Comparison of ENCODE assay signal across 1 cellular context in genomic region chr2:33275689-33276444, GRCh38.
A peak's percentile ranks its signal among the peaks of the same experiment; 100 is the strongest.
TF ChIP-seq lines count a peak whose summit lies in the region.

No MANE protein-coding gene starts in this region.

TF ChIP-seq in HepG2, 621 proteins besides CTCF, POLR2A, EP300 and RAD21 (continued from another document):
- 0 out of 2 replicates have a peak, but pooled peaks have one; percentile 22 for TF ChIP-seq USF2 (IDR thresholded peaks at IDR 0.05; ENCODE audit: low read depth, low read length)
- TF ChIP-seq USF2 (CRISPR knock-in tag; IDR thresholded peaks at IDR 0.05; ENCODE audit: borderline replicate concordance) = no peak; the same call in 1 of the 2 replicates
- TF ChIP-seq TFDP1 (CRISPR knock-in tag; IDR thresholded peaks at IDR 0.05; ENCODE audit: borderline replicate concordance) = no peak
- no peak for TF ChIP-seq GATAD1 (CRISPR knock-in tag; IDR thresholded peaks at IDR 0.05)
- peak; percentile 91 for TF ChIP-seq FOXA3 (CRISPR knock-in tag; IDR thresholded peaks at IDR 0.05)
- no peak for TF ChIP-seq HMG20B (CRISPR knock-in tag; conservative IDR thresholded peaks at IDR 0.05)
- TF ChIP-seq, protein P1, sequence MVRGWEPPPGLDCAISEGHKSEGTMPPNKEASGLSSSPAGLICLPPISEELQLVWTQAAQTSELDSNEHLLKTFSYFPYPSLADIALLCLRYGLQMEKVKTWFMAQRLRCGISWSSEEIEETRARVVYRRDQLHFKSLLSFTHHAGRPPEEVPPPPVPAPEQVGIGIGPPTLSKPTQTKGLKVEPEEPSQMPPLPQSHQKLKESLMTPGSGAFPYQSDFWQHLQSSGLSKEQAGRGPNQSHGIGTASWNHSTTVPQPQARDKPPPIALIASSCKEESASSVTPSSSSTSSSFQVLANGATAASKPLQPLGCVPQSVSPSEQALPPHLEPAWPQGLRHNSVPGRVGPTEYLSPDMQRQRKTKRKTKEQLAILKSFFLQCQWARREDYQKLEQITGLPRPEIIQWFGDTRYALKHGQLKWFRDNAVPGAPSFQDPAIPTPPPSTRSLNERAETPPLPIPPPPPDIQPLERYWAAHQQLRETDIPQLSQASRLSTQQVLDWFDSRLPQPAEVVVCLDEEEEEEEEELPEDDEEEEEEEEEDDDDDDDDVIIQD (CRISPR knock-in tag; IDR thresholded peaks at IDR 0.05; ENCODE audit: low read depth) = peak; percentile 85
- TF ChIP-seq POGZ (CRISPR knock-in tag; IDR thresholded peaks at IDR 0.05) = peak; percentile 41; the same call in 1 of the 2 replicates
- TF ChIP-seq MYPOP (CRISPR knock-in tag; IDR thresholded peaks at IDR 0.05) = no peak
- TF ChIP-seq MAZ (IDR thresholded peaks at IDR 0.05; ENCODE audit: borderline replicate concordance, low read depth, low read length) = 0 out of 2 replicates have a peak, but pooled peaks have one; percentile 35
- no peak for TF ChIP-seq MAZ (CRISPR knock-in tag; IDR thresholded peaks at IDR 0.05; ENCODE audit: low read depth)
- TF ChIP-seq HOXA7 (CRISPR knock-in tag; IDR thresholded peaks at IDR 0.05) = no peak
- TF ChIP-seq NKX3-1 (CRISPR knock-in tag; IDR thresholded peaks at IDR 0.05) = no peak
- no peak for TF ChIP-seq SIN3B (IDR thresholded peaks at IDR 0.05; ENCODE audit: low read length)
- TF ChIP-seq SRSF4 (IDR thresholded peaks at IDR 0.05; ENCODE audit: low read depth, low read length, poor library complexity, severe bottlenecking) = no peak
- TF ChIP-seq FIP1L1 (IDR thresholded peaks at IDR 0.05; ENCODE audit: borderline replicate concordance, insufficient read depth, low read depth, low read length) = no peak
- no peak for TF ChIP-seq SNRNP70 (IDR thresholded peaks at IDR 0.05; ENCODE audit: low read depth, low read length)
- no peak for TF ChIP-seq DDIT3 (CRISPR knock-in tag; IDR thresholded peaks at IDR 0.05)
- no peak for TF ChIP-seq ZNF407 (CRISPR knock-in tag; IDR thresholded peaks at IDR 0.05; ENCODE audit: not compliant biosample characterization)
- no peak for TF ChIP-seq ZNF749 (CRISPR knock-in tag; IDR thresholded peaks at IDR 0.05; ENCODE audit: borderline replicate concordance)
- TF ChIP-seq RXRB (CRISPR knock-in tag; IDR thresholded peaks at IDR 0.05; ENCODE audit: borderline replicate concordance) = 0 out of 2 replicates have a peak, but pooled peaks have one; percentile 38
- no peak for TF ChIP-seq ZNF451 (CRISPR knock-in tag; IDR thresholded peaks at IDR 0.05)
- TF ChIP-seq, protein P2, sequence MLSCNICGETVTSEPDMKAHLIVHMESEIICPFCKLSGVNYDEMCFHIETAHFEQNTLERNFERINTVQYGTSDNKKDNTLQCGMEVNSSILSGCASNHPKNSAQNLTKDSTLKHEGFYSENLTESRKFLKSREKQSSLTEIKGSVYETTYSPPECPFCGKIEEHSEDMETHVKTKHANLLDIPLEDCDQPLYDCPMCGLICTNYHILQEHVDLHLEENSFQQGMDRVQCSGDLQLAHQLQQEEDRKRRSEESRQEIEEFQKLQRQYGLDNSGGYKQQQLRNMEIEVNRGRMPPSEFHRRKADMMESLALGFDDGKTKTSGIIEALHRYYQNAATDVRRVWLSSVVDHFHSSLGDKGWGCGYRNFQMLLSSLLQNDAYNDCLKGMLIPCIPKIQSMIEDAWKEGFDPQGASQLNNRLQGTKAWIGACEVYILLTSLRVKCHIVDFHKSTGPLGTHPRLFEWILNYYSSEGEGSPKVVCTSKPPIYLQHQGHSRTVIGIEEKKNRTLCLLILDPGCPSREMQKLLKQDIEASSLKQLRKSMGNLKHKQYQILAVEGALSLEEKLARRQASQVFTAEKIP (CRISPR knock-in tag; IDR thresholded peaks at IDR 0.05; ENCODE audit: borderline replicate concordance) = no peak
- no peak for TF ChIP-seq KAT2B (IDR thresholded peaks at IDR 0.05; ENCODE audit: borderline replicate concordance, low read depth, low read length)
- no peak for TF ChIP-seq ZNF260 (CRISPR knock-in tag; IDR thresholded peaks at IDR 0.05; ENCODE audit: borderline replicate concordance, low read depth)
- no peak for TF ChIP-seq CENPX (CRISPR knock-in tag; IDR thresholded peaks at IDR 0.05)
- no peak for TF ChIP-seq ZNF329 (CRISPR knock-in tag; IDR thresholded peaks at IDR 0.05; ENCODE audit: low read depth)
- no peak for TF ChIP-seq IRX3 (CRISPR knock-in tag; IDR thresholded peaks at IDR 0.05; ENCODE audit: borderline replicate concordance, low read depth)
